In genomic region chrX:133335027-133335426, GRCh38 we compare ENCODE assay signal across 8 cellular contexts.
A peak's percentile ranks its signal among the peaks of the same experiment; 100 is the strongest.
DNase-seq lines count a peak whose midpoint lies in the region; ATAC-seq and TF ChIP-seq lines count a peak whose summit lies in the region.

No MANE protein-coding gene starts in this region.

- ATAC-seq in PC-3 (peak; percentile 51), HG03354 (IDR thresholded peaks at IDR 0.05; ENCODE audit: poor library complexity, severe bottlenecking, unreplicated experiment) (no peak)

- CTCF ChIA-PET in PC-3 (lab: Charles Lee) = interaction anchor here (0.7 to 1.0 kb wide), 2 partner anchors 11 to 17 kb away, joined by 3 to 6 read pairs; no protein-coding TSS in a partner anchor

- POLR2A ChIA-PET in PC-3 (lab: Charles Lee; ENCODE audit: unreplicated experiment) = no interaction called here

- BruUV-seq in PC-3 (replicated peaks; lab: Mats Ljungman, UMichigan) = no TSS peak

- H3F3A ChIP-seq in PC-3 (ENCODE audit: low read length, unreplicated experiment) = no peaks in the 10 kb centered on the region

- H3K4me3 ChIP-seq in PC-3 (ENCODE audit: low read length) = no peak overlapping the region
- no peak overlapping the region for H3K4me3 ChIP-seq in fibroblast of lung (replicated peaks in 1 of 4; ENCODE audit: control extremely low read depth in 1 of 4, insufficient read depth in 1 of 4, low read depth in 3 of 4, low read length in 4 of 4)
- no peak overlapping the region for H3K4me3 ChIP-seq in retinal pigment epithelial cell (ENCODE audit: low read length)

- H3K9me2 ChIP-seq in PC-3 (replicated peaks; ENCODE audit: low read length) = no peaks in the 10 kb centered on the region

- intact Hi-C loops in PC-3 (cut with micrococcal nuclease) = loop anchor here (1.0 to 5.0 kb wide), 2 partner anchors 82 to 335 kb away; partner anchors contain the start of gene GPC4

- H3K4me2 ChIP-seq in PC-3 (ENCODE audit: low read length) = no peak overlapping the region
- H3K4me2 ChIP-seq in fibroblast of lung (ENCODE audit: extremely low read depth, insufficient read depth, low read length) = no peak overlapping the region

- H4K20me1 ChIP-seq in PC-3 (ENCODE audit: low read length) = no peaks in the 10 kb centered on the region
- H4K20me1 ChIP-seq in fibroblast of lung (ENCODE audit: control insufficient read depth, extremely low read depth, insufficient read depth, low read length) = no peaks in the 10 kb centered on the region

- H3K36me3 ChIP-seq in PC-3 (ENCODE audit: low read depth, low read length) (no peaks in the 10 kb centered on the region; the same call in 1 of the 2 replicates), fibroblast of lung (ENCODE audit: control insufficient read depth, insufficient read depth, low read length) (no peaks in the 10 kb centered on the region)

- H3K79me2 ChIP-seq in PC-3 (ENCODE audit: low read length) (no peaks in the 10 kb centered on the region), fibroblast of lung (ENCODE audit: control insufficient read depth, insufficient read depth, low read length) (no peaks in the 10 kb centered on the region)

- H3K4me1 ChIP-seq in PC-3 (ENCODE audit: insufficient read depth, low read length) = no peaks in the 10 kb centered on the region
- H3K4me1 ChIP-seq in fibroblast of lung (ENCODE audit: control insufficient read depth, extremely low read depth, insufficient read depth, low read length) = no peaks in the 10 kb centered on the region

- H3K9me3 ChIP-seq in PC-3 (ENCODE audit: low read length) = no peaks in the 10 kb centered on the region
- no peaks in the 10 kb centered on the region for H3K9me3 ChIP-seq in fibroblast of lung (ENCODE audit: control insufficient read depth, insufficient read depth, low read depth, low read length)

- no peak overlapping the region for H2AFZ ChIP-seq in PC-3 (ENCODE audit: low read length)
- H2AFZ ChIP-seq in fibroblast of lung (ENCODE audit: low read length) = no peak overlapping the region

- H3K27ac ChIP-seq in PC-3 (ENCODE audit: low read length) (no peak overlapping the region), fibroblast of lung (ENCODE audit: insufficient read depth, low read length) (no peak overlapping the region)

- H3K27me3 ChIP-seq in PC-3 (ENCODE audit: low read length) (no peaks in the 10 kb centered on the region), fibroblast of lung (ENCODE audit: control insufficient read depth, insufficient read depth, low read length) (no peaks in the 10 kb centered on the region)

- H3K9ac ChIP-seq in PC-3 (ENCODE audit: low read length) (no peak overlapping the region), fibroblast of lung (ENCODE audit: insufficient read depth, low read length) (no peak overlapping the region)

- DNase-seq in AG09319 (ENCODE audit: extremely low read depth, low read depth) (peak; percentile 4), PC-3 (peak; percentile 50), fibroblast of lung (ENCODE audit: low read depth in 2 of 2) (peak; percentile 33 to 55), retinal pigment epithelial cell (ENCODE audit: low read depth) (no peak), NCI-H1048 (lab: John Stamatoyannopoulos, UW) (no peak), NCI-H2227 (lab: John Stamatoyannopoulos, UW; ENCODE audit: unreplicated experiment) (no peak)

- peak; percentile 64 for TF ChIP-seq CTCF in AG09319 (IDR thresholded peaks at IDR 0.05; ENCODE audit: low read depth, low read length)
- TF ChIP-seq CTCF in GM12872 (IDR thresholded peaks at IDR 0.05; ENCODE audit: insufficient read depth, low read depth, low read length) = peak; percentile 41; the same call in 2 of the 3 replicates
- TF ChIP-seq CTCF in PC-3 (conservative IDR thresholded peaks at IDR 0.05; ENCODE audit: low read depth, low read length) = peak; percentile 71
- peak; percentile 57 to 58 for TF ChIP-seq CTCF in fibroblast of lung (conservative IDR thresholded peaks at IDR 0.05 in 1 of 2, IDR thresholded peaks at IDR 0.05 in 1 of 2; ENCODE audit: low read depth in 1 of 2, low read length in 2 of 2)
- peak; percentile 60 for TF ChIP-seq CTCF in retinal pigment epithelial cell (conservative IDR thresholded peaks at IDR 0.05; ENCODE audit: low read depth, low read length)

Comparison
In these comparisons a context has a peak if more than half of its experiments do, and no peak if none do; other contexts are left out.
1. DNase-seq: peak in AG09319 (single experiment), PC-3 (single experiment) and fibroblast of lung (2 of 2); none in retinal pigment epithelial cell (single experiment), NCI-H1048 (single experiment) and NCI-H2227 (single experiment).
2. Peak in every context shown above with its lines, with median percentiles within 50 percentile points of each other: CTCF ChIP-seq.